Comparison of ENCODE assay signal across 7 cellular contexts in genomic region chr6:105601541-105602174, GRCh38.
DNase-seq lines count a peak whose midpoint lies in the region; ATAC-seq and TF ChIP-seq lines count a peak whose summit lies in the region.

No MANE protein-coding gene starts in this region.

- peak overlapping the region in 2 of 4 donors; percentile 18 to 29 for H3K27ac ChIP-seq in body of pancreas
- H3K27ac ChIP-seq in lung (ENCODE audit: low read depth in 1 of 2, low read length in 1 of 2): peak overlapping the region; percentile 43 to 80
- H3K27ac ChIP-seq in stomach: peak overlapping the region; percentile 18 to 82 (median 69)

- H3K36me3 ChIP-seq in body of pancreas (replicated peaks in 1 of 2; ENCODE audit: insufficient read depth in 1 of 2, low read depth in 2 of 2) (no peaks in the 10 kb centered on the region), lung (ENCODE audit: control insufficient read depth in 2 of 2, insufficient read depth in 2 of 2, low read length in 2 of 2) (no peaks in the 10 kb centered on the region), stomach (no peaks in the 10 kb centered on the region)

- TF ChIP-seq POLR2A in body of pancreas (IDR thresholded peaks at IDR 0.05) (no peak), stomach (IDR thresholded peaks at IDR 0.05) (no peak)

- TF ChIP-seq EP300 in stomach (IDR thresholded peaks at IDR 0.05): peak; percentile 62

- 65 to 78% methylated on average over 6 of the region's 6 CpGs for WGBS in body of pancreas, 2 donors
- 52 to 67% methylated on average over 6 of the region's 6 CpGs for WGBS in lung, 2 donors
- 51 to 77% (median 66%) methylated on average over 6 of the region's 6 CpGs for WGBS in stomach, 5 donors

- ATAC-seq in GM18519 (IDR thresholded peaks at IDR 0.05; ENCODE audit: low FRiP score, unreplicated experiment) (peak; percentile 77), HG02610 (IDR thresholded peaks at IDR 0.05; ENCODE audit: unreplicated experiment) (peak; percentile 93), body of pancreas (peak; percentile 77), lung (ENCODE audit: insufficient read depth, low FRiP score) (peak; percentile 54)

- H3K4me1 ChIP-seq in body of pancreas (no peaks in the 10 kb centered on the region), lung (ENCODE audit: control insufficient read depth in 2 of 2, insufficient read depth in 2 of 2, low read length in 2 of 2) (peaks cover 7 to 14% of the 10 kb centered on the region in 2 donors), stomach (peaks cover 5 to 46% (median 21%) of the 10 kb centered on the region in 4 donors)

- H3K27me3 ChIP-seq in body of pancreas (no peaks in the 10 kb centered on the region), lung (ENCODE audit: control insufficient read depth, insufficient read depth) (no peaks in the 10 kb centered on the region), stomach (no peaks in the 10 kb centered on the region)

- H3K4me3 ChIP-seq in body of pancreas (no peak overlapping the region), lung (no peak overlapping the region), stomach (no peak overlapping the region)

- H3K9me3 ChIP-seq in body of pancreas (no peaks in the 10 kb centered on the region), lung (ENCODE audit: control insufficient read depth in 2 of 2, insufficient read depth in 1 of 2, low read length in 1 of 2) (peaks cover 0 to 3% of the 10 kb centered on the region in 2 donors), stomach (peaks cover 0 to 4% (median 0%) of the 10 kb centered on the region in 4 donors)

- TF ChIP-seq CTCF in body of pancreas (IDR thresholded peaks at IDR 0.05) (no peak), lung (IDR thresholded peaks at IDR 0.05; ENCODE audit: control extremely low read depth, extremely low read depth) (no peak), stomach (IDR thresholded peaks at IDR 0.05) (no peak)

- DNase-seq in NOMO-1 treated with DMSO at 0.1 percent for 48 hours (lab: John Stamatoyannopoulos, UW; ENCODE audit: unreplicated experiment) (peak; percentile 91), body of pancreas (peak; percentile 19 to 76 (median 48)), lung (ENCODE audit: low spot score) (peak; percentile 70), stomach (peak; percentile 50), NCI-H146 (lab: John Stamatoyannopoulos, UW) (no peak)

- intact Hi-C loops in body of pancreas (cut with DNase I) (no loop called here), stomach (cut with DNase I; ENCODE audit: low total_unique reads) (no loop called here)
